In genomic region chr18:57141208-57142129, GRCh38 we compare ENCODE assay signal across 1 cellular context.
TF ChIP-seq lines count a peak whose summit lies in the region.

No MANE protein-coding gene starts in this region.

TF ChIP-seq in K562, 482 proteins besides CTCF, POLR2A, EP300 and RAD21 (continued from another document and continues in another):
- TF ChIP-seq MIER1 (IDR thresholded peaks at IDR 0.05; ENCODE audit: low read depth) (no peak), HDAC8 (tag; IDR thresholded peaks at IDR 0.05) (no peak), ELF4 (CRISPR knock-in tag; IDR thresholded peaks at IDR 0.05) (no peak), ZNF589 (CRISPR knock-in tag; IDR thresholded peaks at IDR 0.05; ENCODE audit: low read depth) (peak; percentile 77; the same call in 1 of the 2 replicates), EP400 (IDR thresholded peaks at IDR 0.05) (peak; percentile 61), ZNF696 (CRISPR knock-in tag; conservative IDR thresholded peaks at IDR 0.05) (no peak), ZNF830 (CRISPR knock-in tag; IDR thresholded peaks at IDR 0.05) (no peak), HDAC1 (IDR thresholded peaks at IDR 0.05) (no peak), RBM17 (IDR thresholded peaks at IDR 0.05; ENCODE audit: borderline replicate concordance, low read depth, low read length) (no peak), MGA (IDR thresholded peaks at IDR 0.05) (peak; percentile 41; the same call in 1 of the 2 replicates), NCOA1 (IDR thresholded peaks at IDR 0.05; ENCODE audit: low read depth) (peak; percentile 34; the same call in 1 of the 2 replicates), ZFP36 (IDR thresholded peaks at IDR 0.05; ENCODE audit: low read depth, low read length, partially characterized antibody) (peak; percentile 12), ID3 (CRISPR knock-in tag; IDR thresholded peaks at IDR 0.05) (no peak), ID3 (tag; IDR thresholded peaks at IDR 0.05) (no peak), CBFA2T3 (IDR thresholded peaks at IDR 0.05) (0 out of 2 replicates have a peak, but pooled peaks have one; percentile 24), BRD9 (IDR thresholded peaks at IDR 0.05; ENCODE audit: low read depth, partially characterized antibody) (no peak), GMEB1 (CRISPR knock-in tag; IDR thresholded peaks at IDR 0.05) (no peak), MAFK (IDR thresholded peaks at IDR 0.05; ENCODE audit: low read length) (no peak), ATF3 (IDR thresholded peaks at IDR 0.05) (peak; percentile 98), ATF3 (CRISPR knock-in tag; conservative IDR thresholded peaks at IDR 0.05) (peak; percentile 73; the same call in 1 of the 2 replicates), STAG1 (CRISPR knock-in tag; IDR thresholded peaks at IDR 0.05; ENCODE audit: borderline replicate concordance) (no peak), NR2C1 (IDR thresholded peaks at IDR 0.05) (peak; percentile 16; the same call in 1 of the 2 replicates), NR2C1 (tag; IDR thresholded peaks at IDR 0.05) (peak; percentile 52), ELF2 (CRISPR knock-in tag; IDR thresholded peaks at IDR 0.05) (no peak), ZNF507 (tag; conservative IDR thresholded peaks at IDR 0.05) (no peak), SOX6 (IDR thresholded peaks at IDR 0.05) (peak; percentile 97), ZFP1 (CRISPR knock-in tag; IDR thresholded peaks at IDR 0.05) (no peak), TCF3 (CRISPR knock-in tag; IDR thresholded peaks at IDR 0.05) (peak; percentile 71), HNRNPH1 (optimal IDR thresholded peaks at IDR 0.05; ENCODE audit: low read depth, low read length) (no peak), ZNF780A (CRISPR knock-in tag; IDR thresholded peaks at IDR 0.05) (no peak), MYNN (IDR thresholded peaks at IDR 0.05) (peak; percentile 40; the same call in 1 of the 2 replicates), MYNN (CRISPR knock-in tag; IDR thresholded peaks at IDR 0.05) (no peak), ZNF583 (CRISPR knock-in tag; IDR thresholded peaks at IDR 0.05) (no peak), LEF1 (IDR thresholded peaks at IDR 0.05) (peak; percentile 76; the same call in 1 of the 2 replicates), NR1H2 (CRISPR knock-in tag; IDR thresholded peaks at IDR 0.05) (no peak), STAT5B (CRISPR knock-in tag; IDR thresholded peaks at IDR 0.05) (no peak)
- TF ChIP-seq, protein P1, sequence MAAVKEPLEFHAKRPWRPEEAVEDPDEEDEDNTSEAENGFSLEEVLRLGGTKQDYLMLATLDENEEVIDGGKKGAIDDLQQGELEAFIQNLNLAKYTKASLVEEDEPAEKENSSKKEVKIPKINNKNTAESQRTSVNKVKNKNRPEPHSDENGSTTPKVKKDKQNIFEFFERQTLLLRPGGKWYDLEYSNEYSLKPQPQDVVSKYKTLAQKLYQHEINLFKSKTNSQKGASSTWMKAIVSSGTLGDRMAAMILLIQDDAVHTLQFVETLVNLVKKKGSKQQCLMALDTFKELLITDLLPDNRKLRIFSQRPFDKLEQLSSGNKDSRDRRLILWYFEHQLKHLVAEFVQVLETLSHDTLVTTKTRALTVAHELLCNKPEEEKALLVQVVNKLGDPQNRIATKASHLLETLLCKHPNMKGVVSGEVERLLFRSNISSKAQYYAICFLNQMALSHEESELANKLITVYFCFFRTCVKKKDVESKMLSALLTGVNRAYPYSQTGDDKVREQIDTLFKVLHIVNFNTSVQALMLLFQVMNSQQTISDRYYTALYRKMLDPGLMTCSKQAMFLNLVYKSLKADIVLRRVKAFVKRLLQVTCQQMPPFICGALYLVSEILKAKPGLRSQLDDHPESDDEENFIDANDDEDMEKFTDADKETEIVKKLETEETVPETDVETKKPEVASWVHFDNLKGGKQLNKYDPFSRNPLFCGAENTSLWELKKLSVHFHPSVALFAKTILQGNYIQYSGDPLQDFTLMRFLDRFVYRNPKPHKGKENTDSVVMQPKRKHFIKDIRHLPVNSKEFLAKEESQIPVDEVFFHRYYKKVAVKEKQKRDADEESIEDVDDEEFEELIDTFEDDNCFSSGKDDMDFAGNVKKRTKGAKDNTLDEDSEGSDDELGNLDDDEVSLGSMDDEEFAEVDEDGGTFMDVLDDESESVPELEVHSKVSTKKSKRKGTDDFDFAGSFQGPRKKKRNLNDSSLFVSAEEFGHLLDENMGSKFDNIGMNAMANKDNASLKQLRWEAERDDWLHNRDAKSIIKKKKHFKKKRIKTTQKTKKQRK (IDR thresholded peaks at IDR 0.05; ENCODE audit: borderline replicate concordance, low read depth, low read length), result no peak
- TF ChIP-seq, protein P2, sequence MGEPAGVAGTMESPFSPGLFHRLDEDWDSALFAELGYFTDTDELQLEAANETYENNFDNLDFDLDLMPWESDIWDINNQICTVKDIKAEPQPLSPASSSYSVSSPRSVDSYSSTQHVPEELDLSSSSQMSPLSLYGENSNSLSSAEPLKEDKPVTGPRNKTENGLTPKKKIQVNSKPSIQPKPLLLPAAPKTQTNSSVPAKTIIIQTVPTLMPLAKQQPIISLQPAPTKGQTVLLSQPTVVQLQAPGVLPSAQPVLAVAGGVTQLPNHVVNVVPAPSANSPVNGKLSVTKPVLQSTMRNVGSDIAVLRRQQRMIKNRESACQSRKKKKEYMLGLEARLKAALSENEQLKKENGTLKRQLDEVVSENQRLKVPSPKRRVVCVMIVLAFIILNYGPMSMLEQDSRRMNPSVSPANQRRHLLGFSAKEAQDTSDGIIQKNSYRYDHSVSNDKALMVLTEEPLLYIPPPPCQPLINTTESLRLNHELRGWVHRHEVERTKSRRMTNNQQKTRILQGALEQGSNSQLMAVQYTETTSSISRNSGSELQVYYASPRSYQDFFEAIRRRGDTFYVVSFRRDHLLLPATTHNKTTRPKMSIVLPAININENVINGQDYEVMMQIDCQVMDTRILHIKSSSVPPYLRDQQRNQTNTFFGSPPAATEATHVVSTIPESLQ (CRISPR knock-in tag; IDR thresholded peaks at IDR 0.05), result no peak
- TF ChIP-seq, protein P3, sequence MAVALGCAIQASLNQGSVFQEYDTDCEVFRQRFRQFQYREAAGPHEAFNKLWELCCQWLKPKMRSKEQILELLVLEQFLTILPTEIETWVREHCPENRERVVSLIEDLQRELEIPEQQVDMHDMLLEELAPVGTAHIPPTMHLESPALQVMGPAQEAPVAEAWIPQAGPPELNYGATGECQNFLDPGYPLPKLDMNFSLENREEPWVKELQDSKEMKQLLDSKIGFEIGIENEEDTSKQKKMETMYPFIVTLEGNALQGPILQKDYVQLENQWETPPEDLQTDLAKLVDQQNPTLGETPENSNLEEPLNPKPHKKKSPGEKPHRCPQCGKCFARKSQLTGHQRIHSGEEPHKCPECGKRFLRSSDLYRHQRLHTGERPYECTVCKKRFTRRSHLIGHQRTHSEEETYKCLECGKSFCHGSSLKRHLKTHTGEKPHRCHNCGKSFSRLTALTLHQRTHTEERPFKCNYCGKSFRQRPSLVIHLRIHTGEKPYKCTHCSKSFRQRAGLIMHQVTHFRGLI (CRISPR knock-in tag; IDR thresholded peaks at IDR 0.05), result peak; percentile 71; the same call in 1 of the 2 replicates
- TF ChIP-seq, protein P4, sequence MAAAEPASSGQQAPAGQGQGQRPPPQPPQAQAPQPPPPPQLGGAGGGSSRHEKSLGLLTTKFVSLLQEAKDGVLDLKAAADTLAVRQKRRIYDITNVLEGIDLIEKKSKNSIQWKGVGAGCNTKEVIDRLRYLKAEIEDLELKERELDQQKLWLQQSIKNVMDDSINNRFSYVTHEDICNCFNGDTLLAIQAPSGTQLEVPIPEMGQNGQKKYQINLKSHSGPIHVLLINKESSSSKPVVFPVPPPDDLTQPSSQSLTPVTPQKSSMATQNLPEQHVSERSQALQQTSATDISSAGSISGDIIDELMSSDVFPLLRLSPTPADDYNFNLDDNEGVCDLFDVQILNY (CRISPR knock-in tag; IDR thresholded peaks at IDR 0.05), result no peak
